ENCODE assay signal across 1 cellular context in genomic region chr10:43055991-43056567, GRCh38.
TF ChIP-seq lines count a peak whose summit lies in the region.

No MANE protein-coding gene starts in this region.

TF ChIP-seq in SK-N-SH treated with all-trans-retinoic acid at 6 μM for 48 hours, 23 proteins besides CTCF, POLR2A, EP300 and RAD21 (continued from another document):
- TF ChIP-seq CSRNP3 (CRISPR knock-in tag; IDR thresholded peaks at IDR 0.05) (0 out of 2 replicates have a peak, but pooled peaks have one; percentile 37), ARNTL (CRISPR knock-in tag; IDR thresholded peaks at IDR 0.05; ENCODE audit: borderline replicate concordance, low read depth) (0 out of 2 replicates have a peak, but pooled peaks have one; percentile 1), ZNF70 (CRISPR knock-in tag; IDR thresholded peaks at IDR 0.05) (peak; percentile 60), ZNF8 (CRISPR knock-in tag; IDR thresholded peaks at IDR 0.05) (0 out of 2 replicates have a peak, but pooled peaks have one; percentile 11), BACH2 (CRISPR knock-in tag; IDR thresholded peaks at IDR 0.05; ENCODE audit: borderline replicate concordance) (no peak), POU6F1 (CRISPR knock-in tag; IDR thresholded peaks at IDR 0.05; ENCODE audit: borderline replicate concordance, low read depth) (no peak)
